8 cellular contexts compared by ENCODE assay signal in genomic region chr17:21252289-21252874, GRCh38. TPM values are rescaled to one million over a fixed set of nuclear protein-coding genes. Genes with fewer than 3 reads are reported as not detected.
DNase-seq lines count a peak whose midpoint lies in the region; ATAC-seq and TF ChIP-seq lines count a peak whose summit lies in the region.

No MANE protein-coding gene starts in this region.

- TF ChIP-seq CTCF in IMR-90 (conservative IDR thresholded peaks at IDR 0.05; ENCODE audit: low read depth, low read length) (no peak), coronary artery (IDR thresholded peaks at IDR 0.05) (no peak), neural cell (IDR thresholded peaks at IDR 0.05; ENCODE audit: poor library complexity, severe bottlenecking) (no peak)

- H3K36me3 Mint-ChIP-seq in CD4-positive, alpha-beta memory T cell: peaks cover 0 to 3% of the 10 kb centered on the region in 2 donors

- H4K20me1 ChIP-seq in IMR-90 (ENCODE audit: insufficient read depth, low read length): peaks cover 11% of the 10 kb centered on the region; the same call in 1 of the 2 replicates
- no peaks in the 10 kb centered on the region for H4K20me1 ChIP-seq in neural cell (ENCODE audit: insufficient read depth)

- H3K27ac Mint-ChIP-seq in CD4-positive, alpha-beta memory T cell: peak overlapping the region; percentile 8 to 86 (median 78)

- H3K4me1 ChIP-seq in CD4-positive, alpha-beta memory T cell (ENCODE audit: insufficient read depth, low read length): peaks cover 27% of the 10 kb centered on the region
- peaks cover 6% of the 10 kb centered on the region for H3K4me1 ChIP-seq in IMR-90 (ENCODE audit: control insufficient read depth, insufficient read depth, low read length)

- H3K23ac ChIP-seq in IMR-90 (ENCODE audit: low read depth, low read length): peak overlapping the region; percentile 74; the same call in 1 of the 2 replicates

- in situ Hi-C loops in IMR-90 (cut with MboI; ENCODE audit: low sequenced_read_pairs) (no loop called here), ACHN (cut with HindIII; ENCODE audit: low pct_ligation_motif_present, low pct_unique_long_range_greater_than_20kb, low sequenced_read_pairs) (no loop called here)

- DNase-seq in CD4-positive, alpha-beta memory T cell: no peak
- DNase-seq in IMR-90 (no peak), coronary artery (ENCODE audit: low spot score) (no peak), NCI-H1436 (lab: John Stamatoyannopoulos, UW) (no peak), DMS53 (lab: John Stamatoyannopoulos, UW) (no peak), ACHN (no peak)

- ATAC-seq in IMR-90 (ENCODE audit: low read depth) (no peak), GM18517 (IDR thresholded peaks at IDR 0.05; ENCODE audit: unreplicated experiment) (no peak)

- TF ChIP-seq POLR2A in IMR-90 (IDR thresholded peaks at IDR 0.05; ENCODE audit: low read depth, low read length): no peak

- peak overlapping the region; percentile 10; the same call in 1 of the 2 replicates for H2AK5ac ChIP-seq in IMR-90 (ENCODE audit: low read depth, low read length)

- no peak overlapping the region for H4K5ac ChIP-seq in IMR-90 (ENCODE audit: low read depth, low read length)

- no peak overlapping the region for H2BK20ac ChIP-seq in IMR-90 (ENCODE audit: low read depth, low read length)

- no peak overlapping the region for H3K18ac ChIP-seq in IMR-90 (ENCODE audit: low read depth, low read length)

- H3K9me3 ChIP-seq in CD4-positive, alpha-beta memory T cell (ENCODE audit: control insufficient read depth in 1 of 2, low read length in 2 of 2): no peaks in the 10 kb centered on the region
- H3K9me3 ChIP-seq in IMR-90 (ENCODE audit: control insufficient read depth, insufficient read depth, low read length): no peaks in the 10 kb centered on the region
- no peaks in the 10 kb centered on the region for H3K9me3 ChIP-seq in neural cell (ENCODE audit: low read length)

- H3K4me2 ChIP-seq in IMR-90 (ENCODE audit: low read depth, low read length) (peak overlapping the region; percentile 95), neural cell (ENCODE audit: low read length) (peak overlapping the region; percentile 73)

- no peak overlapping the region for H3K56ac ChIP-seq in IMR-90 (ENCODE audit: extremely low read depth, insufficient read depth, low read length)

- POLR2A ChIA-PET in CD4-positive, alpha-beta memory T cell (lab: Charles Lee; ENCODE audit: partially characterized antibody): interaction anchor here (0.6 to 4.2 kb wide), 7 partner anchors 16 to 1096 kb away, joined by 3 to 48 read pairs (median 10); partner anchors contain the start of genes DHRS7B and TMEM11
- POLR2A ChIA-PET in IMR-90 (lab: Charles Lee; ENCODE audit: unreplicated experiment): no interaction called here

- H2BK120ac ChIP-seq in IMR-90 (ENCODE audit: low read depth, low read length): no peak overlapping the region

- H3K4ac ChIP-seq in IMR-90 (ENCODE audit: low read depth, low read length): no peak overlapping the region; the same call in 1 of the 2 replicates

- no peak overlapping the region for H4K8ac ChIP-seq in IMR-90 (ENCODE audit: low read depth in 2 of 2, low read length in 2 of 2)

- TF ChIP-seq RAD21 in IMR-90 (IDR thresholded peaks at IDR 0.05; ENCODE audit: low read length) (no peak), neural cell (conservative IDR thresholded peaks at IDR 0.05) (no peak)

- H2BK5ac ChIP-seq in IMR-90 (ENCODE audit: low read depth, low read length, poor library complexity, severe bottlenecking): no peak overlapping the region

- peak overlapping the region; percentile 84 for H2AFZ ChIP-seq in IMR-90 (replicated peaks; ENCODE audit: low read length, poor library complexity)
- H2AFZ ChIP-seq in neural cell (ENCODE audit: low read depth, low read length): no peak overlapping the region

- CTCF ChIA-PET in CD4-positive, alpha-beta memory T cell (lab: Charles Lee; ENCODE audit: partially characterized antibody): interaction anchor here (1.5 to 5.3 kb wide), 2 partner anchors 28 to 133 kb away, joined by 3 to 25 read pairs; no protein-coding TSS in a partner anchor
- CTCF ChIA-PET in IMR-90 (lab: Yijun Ruan, JAX): no interaction called here

- intact Hi-C loops in CD4-positive, alpha-beta memory T cell (cut with micrococcal nuclease): loop anchor here (2.0 kb wide), 1 partner anchor 210 kb away; the partner anchor contains the start of gene USP22
- intact Hi-C loops in IMR-90 (cut with micrococcal nuclease): loop anchor here (5.0 kb wide), 1 partner anchor 125 kb away; the partner anchor contains the start of gene DHRS7B

- H3K9me2 ChIP-seq in neural cell (ENCODE audit: insufficient read depth, low read length): no peaks in the 10 kb centered on the region

- H3K4me3 ChIP-seq in CD4-positive, alpha-beta memory T cell (ENCODE audit: low read length in 2 of 2): peak overlapping the region; percentile 23 to 42
- H3K4me3 ChIP-seq in IMR-90 (ENCODE audit: insufficient read depth, low read depth, low read length): peak overlapping the region; percentile 50
- peak overlapping the region; percentile 84 for H3K4me3 ChIP-seq in coronary artery
- H3K4me3 ChIP-seq in neural cell (ENCODE audit: low read length): peak overlapping the region; percentile 78

- peaks cover 9% of the 10 kb centered on the region for H3K79me2 ChIP-seq in neural cell (replicated peaks; ENCODE audit: insufficient read depth, low read length)

- H3K9me1 ChIP-seq in IMR-90 (ENCODE audit: insufficient read depth, low read length): no peaks in the 10 kb centered on the region; the same call in 1 of the 2 replicates

- H3K14ac ChIP-seq in IMR-90 (replicated peaks; ENCODE audit: low read depth, low read length): no peak overlapping the region

- dilution Hi-C loops in IMR-90 (cut with HindIII; ENCODE audit: low sequenced_read_pairs, unreplicated experiment): no loop called here

- H3K4me1 Mint-ChIP-seq in CD4-positive, alpha-beta memory T cell: peaks cover 19 to 54% (median 31%) of the 10 kb centered on the region in 4 donors

- H3K9ac ChIP-seq in IMR-90 (ENCODE audit: low read depth, low read length) (peak overlapping the region; percentile 67), neural cell (ENCODE audit: low read length) (peak overlapping the region; percentile 64)

- H3K36me3 ChIP-seq in CD4-positive, alpha-beta memory T cell (ENCODE audit: insufficient read depth, low read length): no peaks in the 10 kb centered on the region
- H3K36me3 ChIP-seq in IMR-90 (ENCODE audit: control insufficient read depth, insufficient read depth, low read length) (no peaks in the 10 kb centered on the region), neural cell (ENCODE audit: insufficient read depth, low read length) (no peaks in the 10 kb centered on the region)

- H3K79me1 ChIP-seq in IMR-90 (ENCODE audit: low read depth in 1 of 2, low read length in 2 of 2): peaks cover 4 to 17% of the 10 kb centered on the region in 2 experiments

- H2BK15ac ChIP-seq in IMR-90 (ENCODE audit: low read depth, low read length): no peak overlapping the region; the same call in 2 of the 3 replicates

- no TSS peak for BruUV-seq in IMR-90 (replicated peaks; lab: Mats Ljungman, UMichigan)

- peak overlapping the region; percentile 81 to 88 (median 86) for H3K4me3 Mint-ChIP-seq in CD4-positive, alpha-beta memory T cell

- TF ChIP-seq EP300 in neural cell (conservative IDR thresholded peaks at IDR 0.05; ENCODE audit: poor library complexity, severe bottlenecking): no peak

- no peak overlapping the region for H4K91ac ChIP-seq in IMR-90 (ENCODE audit: insufficient read depth, low read depth, low read length)

- no peaks in the 10 kb centered on the region for H3K27me3 Mint-ChIP-seq in CD4-positive, alpha-beta memory T cell

- no peaks in the 10 kb centered on the region for H3K27me3 ChIP-seq in CD4-positive, alpha-beta memory T cell (ENCODE audit: insufficient read depth, low read length)
- H3K27me3 ChIP-seq in IMR-90 (ENCODE audit: control insufficient read depth, insufficient read depth, low read length): no peaks in the 10 kb centered on the region
- H3K27me3 ChIP-seq in neural cell (ENCODE audit: insufficient read depth, low read depth, low read length): no peaks in the 10 kb centered on the region

- peak overlapping the region; percentile 83 for H2AK9ac ChIP-seq in IMR-90 (replicated peaks; ENCODE audit: low read depth, low read length, poor library complexity)

- H3F3A ChIP-seq in neural cell (ENCODE audit: insufficient read depth, low read length, poor library complexity, severe bottlenecking): no peaks in the 10 kb centered on the region

- 0% methylated on average over 6 of the region's 16 CpGs; no CpG with 5 or more reads in 1 of the 2 experiments for WGBS in IMR-90 (ENCODE audit: extremely low coverage in 2 of 2, insufficient read length in 1 of 2), 2 experiments

- H3K27ac ChIP-seq in CD4-positive, alpha-beta memory T cell (ENCODE audit: low read depth, low read length): no peak overlapping the region
- H3K27ac ChIP-seq in IMR-90 (ENCODE audit: insufficient read depth, low read length) (no peak overlapping the region), coronary artery (peak overlapping the region; percentile 75 to 90), neural cell (ENCODE audit: low read length) (no peak overlapping the region)

- H3K9me3 Mint-ChIP-seq in CD4-positive, alpha-beta memory T cell: no peaks in the 10 kb centered on the region

TF ChIP-seq in neural cell, 6 proteins besides CTCF, POLR2A, EP300 and RAD21 (continues in another document):
- no peak for TF ChIP-seq SMC3 (conservative IDR thresholded peaks at IDR 0.05; ENCODE audit: poor library complexity)

RNA-seq across cellular contexts. Expression of gene NATD1, which starts 0.8 kb away (rescaled TPM):
- 10 to 100 TPM; 13.1 to 13.5 TPM for total RNA-seq in CD4-positive, alpha-beta memory T cell
- 1 to 10 TPM in 1 of 2 donors, under 1 TPM in 1; 0.32 to 2.3 TPM for polyA plus RNA-seq in CD4-positive, alpha-beta memory T cell
- total RNA-seq in IMR-90 (2012; rRNA removed): 0.56 and 0.90 TPM in 2 replicates
- 4.1 and 4.3 TPM in 2 replicates for polyA plus RNA-seq in IMR-90 (2012; rRNA removed)
- 2.2 and 5.3 TPM in 2 replicates for polyA plus RNA-seq in IMR-90 (2012; cell fraction: cytosol; rRNA removed)
- 4.7 and 7.3 TPM in 2 replicates for polyA plus RNA-seq in IMR-90 (2012; cell fraction: nucleus; rRNA removed; ENCODE audit: low replicate concordance)
- 2.5 and 2.8 TPM in 2 replicates for polyA plus RNA-seq in neural cell
- 4.9 and 5.9 TPM in 2 replicates for polyA minus RNA-seq in neural cell

RNA-seq across cellular contexts. Expression of gene MAP2K3, which starts 32.1 kb away (rescaled TPM):
- 10 to 100 TPM; 52.6 to 63.2 TPM for total RNA-seq in CD4-positive, alpha-beta memory T cell
- polyA plus RNA-seq in CD4-positive, alpha-beta memory T cell: 10 to 100 TPM; 48.5 to 88.9 TPM
- 23.5 and 25.0 TPM in 2 replicates for total RNA-seq in IMR-90 (2012; rRNA removed)
- polyA plus RNA-seq in IMR-90 (2012; rRNA removed) (72.6 and 82.2 TPM in 2 replicates), neural cell (5.3 and 8.8 TPM in 2 replicates)
- 80.0 and 96.7 TPM in 2 replicates for polyA plus RNA-seq in IMR-90 (2012; cell fraction: cytosol; rRNA removed)
- 106 and 189 TPM in 2 replicates for polyA plus RNA-seq in IMR-90 (2012; cell fraction: nucleus; rRNA removed; ENCODE audit: low replicate concordance)
- 3.7 and 5.2 TPM in 2 replicates for polyA minus RNA-seq in neural cell

RNA-seq across cellular contexts. Expression of gene TMEM11, which starts 38.4 kb away (rescaled TPM):
- 10 to 100 TPM; 18.6 to 21.7 TPM for total RNA-seq in CD4-positive, alpha-beta memory T cell
- 10 to 100 TPM; 35.6 to 38.6 TPM for polyA plus RNA-seq in CD4-positive, alpha-beta memory T cell
- total RNA-seq in IMR-90 (2012; rRNA removed): 19.2 and 19.9 TPM in 2 replicates
- polyA plus RNA-seq in IMR-90 (2012; rRNA removed) (44.7 and 57.6 TPM in 2 replicates), neural cell (22.9 and 24.6 TPM in 2 replicates)
- 38.0 and 64.3 TPM in 2 replicates for polyA plus RNA-seq in IMR-90 (2012; cell fraction: cytosol; rRNA removed)
- polyA plus RNA-seq in IMR-90 (2012; cell fraction: nucleus; rRNA removed; ENCODE audit: low replicate concordance): 17.1 and 33.2 TPM in 2 replicates
- 18.5 and 22.4 TPM in 2 replicates for polyA minus RNA-seq in neural cell

Comparison
In these comparisons a context has a peak if more than half of its experiments do, and no peak if none do; other contexts are left out.
1. H3K27ac ChIP-seq: peak in coronary artery (2 of 2); none in CD4-positive, alpha-beta memory T cell (single experiment), IMR-90 (single experiment) and neural cell (single experiment).
2. H3K4me3 ChIP-seq: peak in every context shown above with its lines; median percentile 84 in coronary artery; 78 in neural cell; 50 in IMR-90; 32 in CD4-positive, alpha-beta memory T cell.